ENCODE assay signal across 11 cellular contexts in genomic region chr4:65865489-65865888, GRCh38.
DNase-seq lines count a peak whose midpoint lies in the region; ATAC-seq and TF ChIP-seq lines count a peak whose summit lies in the region.
"Had no signal": no experiment of that assay in that cellular context is flagged by ENCODE, and none has a peak within 500 bp of the region (broad histone marks: within the 10 kb centered on the region; RNA-seq: fewer than 3 reads in every experiment).

No MANE protein-coding gene starts in this region.

- ATAC-seq in WTC11 = peak; percentile 67
- ATAC-seq: left lung, right cardiac atrium had no signal

- H3K4me1 Mint-ChIP-seq in WTC11 = no peaks in the 10 kb centered on the region

- no peaks in the 10 kb centered on the region for H3K27me3 Mint-ChIP-seq in WTC11 (ENCODE audit: low read depth)

- H3K27me3 ChIP-seq in kidney epithelial cell (ENCODE audit: control insufficient read depth, insufficient read depth, low read length) = no peaks in the 10 kb centered on the region
- H3K27me3 ChIP-seq: left lung, stomach had no signal

- DNase-seq in D341Med (ENCODE audit: low spot score) (peak; percentile 37), HuH-7 (ENCODE audit: low spot score) (peak; percentile 3), WTC11 (ENCODE audit: low spot score) (no peak), kidney epithelial cell (ENCODE audit: low read depth) (no peak), superior temporal gyrus (ENCODE audit: extremely low spot score) (no peak), inferior parietal cortex (ENCODE audit: extremely low spot score) (no peak), amniotic stem cell (lab: John Stamatoyannopoulos, UW) (no peak)
- DNase-seq in stimulated activated naive CD4-positive, alpha-beta T cell (lab: John Stamatoyannopoulos, UW) = no peak
- DNase-seq: left lung, right cardiac atrium, stomach had no signal

- TF ChIP-seq CTCF in WTC11 (IDR thresholded peaks at IDR 0.05) (0 out of 2 replicates have a peak, but pooled peaks have one; percentile 22), kidney epithelial cell (IDR thresholded peaks at IDR 0.05; ENCODE audit: insufficient read depth, low read length, poor library complexity, severe bottlenecking) (peak; percentile 35)

- H3K27ac Mint-ChIP-seq in WTC11 = no peak overlapping the region

- no peaks in the 10 kb centered on the region for H3K36me3 Mint-ChIP-seq in WTC11

- POLR2A ChIA-PET in WTC11 (lab: Charles Lee) = no interaction called here

- CTCF ChIA-PET in WTC11 (lab: Charles Lee) = interaction anchor here (1.0 kb wide), 1 partner anchor 1165 kb away, joined by 3 read pairs; no protein-coding TSS in a partner anchor

- H3K9me3 Mint-ChIP-seq in WTC11 = no peaks in the 10 kb centered on the region

- no peaks in the 10 kb centered on the region for H3K36me3 ChIP-seq in kidney epithelial cell (ENCODE audit: control insufficient read depth, insufficient read depth, low read length)
- H3K36me3 ChIP-seq: left lung, stomach had no signal

- no peak overlapping the region for H3K4me3 Mint-ChIP-seq in WTC11

- no peak overlapping the region for H3K4me3 ChIP-seq in kidney epithelial cell (ENCODE audit: low read depth, low read length)
- H3K4me3 ChIP-seq: left lung, stomach had no signal

TF ChIP-seq in WTC11, 78 proteins besides CTCF, POLR2A, EP300 and RAD21:
- TF ChIP-seq ZNF138 (CRISPR knock-in tag; conservative IDR thresholded peaks at IDR 0.05) = no peak
- no peak for TF ChIP-seq KAT7 (CRISPR knock-in tag; IDR thresholded peaks at IDR 0.05; ENCODE audit: borderline replicate concordance)
- no peak for TF ChIP-seq ATF3 (CRISPR knock-in tag; conservative IDR thresholded peaks at IDR 0.05)
- no peak for TF ChIP-seq ZNF317 (CRISPR knock-in tag; IDR thresholded peaks at IDR 0.05; ENCODE audit: borderline replicate concordance, low read depth)
- no peak for TF ChIP-seq CDX4 (CRISPR knock-in tag; IDR thresholded peaks at IDR 0.05; ENCODE audit: borderline replicate concordance)
- TF ChIP-seq MLX (CRISPR knock-in tag; IDR thresholded peaks at IDR 0.05) = no peak
- TF ChIP-seq FOXP1 (CRISPR knock-in tag; IDR thresholded peaks at IDR 0.05; ENCODE audit: borderline replicate concordance) = no peak
- no peak for TF ChIP-seq ATF1 (CRISPR knock-in tag; IDR thresholded peaks at IDR 0.05)
- TF ChIP-seq ZNF425 (CRISPR knock-in tag; conservative IDR thresholded peaks at IDR 0.05) = no peak
- TF ChIP-seq AFF4 (CRISPR knock-in tag; IDR thresholded peaks at IDR 0.05; ENCODE audit: borderline replicate concordance) = no peak
- TF ChIP-seq E2F5 (CRISPR knock-in tag; IDR thresholded peaks at IDR 0.05) = no peak
- no peak for TF ChIP-seq AR (CRISPR knock-in tag; IDR thresholded peaks at IDR 0.05)

Comparison
In these comparisons a context has a peak if more than half of its experiments do, and no peak if none do; other contexts are left out.
1. DNase-seq: peak in D341Med (single experiment) and HuH-7 (single experiment); none in WTC11 (single experiment), kidney epithelial cell (single experiment), superior temporal gyrus (single experiment), inferior parietal cortex (single experiment), amniotic stem cell (single experiment) and stimulated activated naive CD4-positive, alpha-beta T cell (0 of 6).